27 cellular contexts compared by ENCODE assay signal in the genomic region with DNA sequence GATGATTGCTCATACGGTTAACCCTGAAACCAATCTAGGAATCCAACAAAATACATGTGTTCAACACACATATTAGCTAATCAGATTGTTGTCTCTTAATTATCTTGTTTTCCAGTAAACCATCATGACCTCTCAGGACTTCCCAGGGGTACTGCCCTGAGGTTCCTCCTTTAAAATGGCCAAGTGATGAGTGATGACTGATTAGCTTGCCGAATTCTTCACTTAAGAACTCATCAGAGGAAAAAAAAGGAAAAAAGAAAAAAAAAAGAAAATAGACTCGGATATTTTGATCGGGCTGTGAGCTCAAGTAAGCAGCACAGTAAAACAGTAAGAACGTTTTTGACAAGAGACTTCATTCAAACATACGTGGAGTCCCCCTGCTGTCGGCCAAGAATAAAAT. TPM values are rescaled to one million over a fixed set of nuclear protein-coding genes. Genes with fewer than 3 reads are reported as not detected.
"Had no signal": no experiment of that assay in that cellular context is flagged by ENCODE, and none has a peak within 500 bp of the region (broad histone marks: within the 10 kb centered on the region; RNA-seq: fewer than 3 reads in every experiment).

No MANE protein-coding gene starts in this region.

- H3K9me3 Mint-ChIP-seq: activated B cell treated with CpG ODN at 0.5 μM for 24 hours; activated CD4-positive, alpha-beta T cell treated with anti-CD3 and anti-CD28 coated beads, Interleukin-2, amount 10 ng/mL, durations not matched to agents 24 days and 14 days; activated naive CD4-positive, alpha-beta T cell treated with anti-CD3 and anti-CD28 coated beads, Interleukin-2, amount 10 ng/mL, durations not matched to agents 7 days and 5 days; activated naive CD8-positive, alpha-beta T cell treated with anti-CD3 and anti-CD28 coated beads for 36 hours had no signal

- H3K27ac ChIP-seq: brain microvascular endothelial cell had no signal

- H3K4me1 Mint-ChIP-seq: activated CD4-positive, alpha-beta T cell treated with anti-CD3 and anti-CD28 coated beads, Interleukin-2, amount 10 ng/mL, durations not matched to agents 24 days and 14 days; activated naive CD4-positive, alpha-beta T cell treated with anti-CD3 and anti-CD28 coated beads, Interleukin-2, amount 10 ng/mL, durations not matched to agents 7 days and 5 days; activated T-helper 17 cell treated with anti-CD3 and anti-CD28 coated beads, Interleukin-2, amount 50 U/mL, for 72 hours; T-helper 17 cell had no signal

- H3K36me3 ChIP-seq: brain microvascular endothelial cell, cardiac muscle cell had no signal

- H3K27ac Mint-ChIP-seq: activated B cell treated with CpG ODN at 0.5 μM for 24 hours; activated CD4-positive, alpha-beta T cell treated with anti-CD3 and anti-CD28 coated beads, Interleukin-2, amount 10 ng/mL, durations not matched to agents 24 days and 14 days; activated naive CD4-positive, alpha-beta T cell treated with anti-CD3 and anti-CD28 coated beads, Interleukin-2, amount 10 ng/mL, durations not matched to agents 7 days and 5 days; activated naive CD8-positive, alpha-beta T cell treated with anti-CD3 and anti-CD28 coated beads for 36 hours; activated T-helper 17 cell treated with anti-CD3 and anti-CD28 coated beads, Interleukin-2, amount 50 U/mL, for 72 hours; T-helper 17 cell had no signal

- ATAC-seq: activated T-helper 17 cell treated with anti-CD3 and anti-CD28 coated beads, Interleukin-2, amount 50 U/mL, for 72 hours; T-helper 17 cell had no signal

- DNase-seq: activated B cell treated with CpG ODN at 0.5 μM for 24 hours; activated CD4-positive, alpha-beta T cell treated with anti-CD3 and anti-CD28 coated beads for 1 hour; activated CD4-positive, alpha-beta T cell treated with anti-CD3 and anti-CD28 coated beads, Interleukin-2, amount 10 ng/mL, durations not matched to agents 24 days and 14 days; activated CD4-positive, alpha-beta T cell treated with anti-CD3 and anti-CD28 coated beads, Interleukin-2, amount 50 U/mL, for 48 hours; activated gamma-delta T cell; activated naive CD4-positive, alpha-beta T cell treated with anti-CD3 and anti-CD28 coated beads, Interleukin-2, amount 10 ng/mL, durations not matched to agents 7 days and 5 days; activated naive CD8-positive, alpha-beta T cell treated with anti-CD3 and anti-CD28 coated beads for 36 hours; activated T-cell treated with anti-CD3 and anti-CD28 coated beads for 4 hours; activated T-cell treated with anti-CD3 and anti-CD28 coated beads, Interleukin-2, amount 50 U/mL, for 48 hours; brain microvascular endothelial cell; KG1; NCI-H1048; NCI-H146; NCI-H187 treated with DMSO at 0.1 percent for 48 hours; NCI-H2081 treated with DMSO at 0.1 percent for 48 hours; NCI-H2171; NCI-H2227 treated with DMSO at 0.1 percent for 48 hours; NCI-H446 treated with DMSO at 0.1 percent for 48 hours; NCI-H524 treated with DMSO at 0.1 percent for 48 hours; NCI-H748 treated with DMSO at 0.1 percent for 48 hours; SIG-M5; T-helper 17 cell; T1000 had no signal

- H3K4me3 ChIP-seq: cardiac muscle cell had no signal

- H3K27me3 ChIP-seq: brain microvascular endothelial cell, cardiac muscle cell had no signal

- H3K4me3 Mint-ChIP-seq: activated B cell treated with CpG ODN at 0.5 μM for 24 hours; activated CD4-positive, alpha-beta T cell treated with anti-CD3 and anti-CD28 coated beads, Interleukin-2, amount 10 ng/mL, durations not matched to agents 24 days and 14 days; activated naive CD4-positive, alpha-beta T cell treated with anti-CD3 and anti-CD28 coated beads, Interleukin-2, amount 10 ng/mL, durations not matched to agents 7 days and 5 days; activated naive CD8-positive, alpha-beta T cell treated with anti-CD3 and anti-CD28 coated beads for 36 hours; activated T-helper 17 cell treated with anti-CD3 and anti-CD28 coated beads, Interleukin-2, amount 50 U/mL, for 72 hours; T-helper 17 cell had no signal

- H3K36me3 Mint-ChIP-seq: activated naive CD4-positive, alpha-beta T cell treated with anti-CD3 and anti-CD28 coated beads, Interleukin-2, amount 10 ng/mL, durations not matched to agents 7 days and 5 days; activated naive CD8-positive, alpha-beta T cell treated with anti-CD3 and anti-CD28 coated beads for 36 hours had no signal

RNA-seq across cellular contexts. Expression of a gene that starts 40.7 kb away (rescaled TPM):
- total RNA-seq: activated B cell treated with CpG ODN at 0.5 μM for 24 hours; activated CD4-positive, alpha-beta T cell treated with anti-CD3 and anti-CD28 coated beads, Interleukin-2, amount 10 ng/mL, durations not matched to agents 24 days and 14 days; activated CD8-positive, alpha-beta memory T cell treated with anti-CD3 and anti-CD28 coated beads for 36 hours; activated naive CD8-positive, alpha-beta T cell treated with anti-CD3 and anti-CD28 coated beads for 36 hours; activated T-helper 17 cell treated with anti-CD3 and anti-CD28 coated beads, Interleukin-2, amount 50 U/mL, for 72 hours; OCI-LY7; T-helper 17 cell had no signal
